Comparison of ENCODE assay signal across 1 cellular context in the genomic region with DNA sequence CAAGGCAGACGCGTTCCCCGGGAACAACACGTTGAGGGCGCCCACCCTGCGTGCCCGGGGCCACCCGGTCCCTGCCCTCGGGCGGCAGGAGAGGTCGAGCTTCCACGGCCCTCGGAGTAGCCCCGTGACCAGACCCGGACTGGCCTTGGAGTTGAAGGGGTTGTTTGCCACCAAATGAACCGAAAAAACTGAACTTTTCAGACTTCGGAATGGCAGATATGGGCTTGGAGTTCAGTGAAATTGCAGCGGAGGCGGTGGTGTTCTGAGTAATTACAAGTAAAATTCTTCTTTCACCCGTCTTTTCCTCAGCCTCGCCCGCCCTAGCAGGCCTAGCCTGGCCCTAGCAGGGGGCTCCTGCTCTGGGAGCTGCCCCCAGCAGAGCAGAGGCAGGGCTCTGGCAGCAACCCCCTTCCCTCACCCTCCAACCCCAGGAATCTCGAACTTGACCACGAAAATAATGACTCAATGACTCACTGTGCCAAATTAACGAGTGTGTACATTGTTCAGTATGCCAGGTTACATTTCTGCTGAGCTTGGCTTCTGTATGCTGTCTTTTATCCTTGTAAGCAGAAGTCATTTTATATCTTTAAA.
A peak's percentile ranks its signal among the peaks of the same experiment; 100 is the strongest.
TF ChIP-seq lines count a peak whose summit lies in the region.

No MANE protein-coding gene starts in this region.

TF ChIP-seq in HepG2, 621 proteins besides CTCF, POLR2A, EP300 and RAD21 (continued from another document and continues in another):
- TF ChIP-seq NR0B2 (CRISPR knock-in tag; IDR thresholded peaks at IDR 0.05) (no peak), RARA (CRISPR knock-in tag; IDR thresholded peaks at IDR 0.05) (peak; percentile 29; the same call in 1 of the 2 replicates), ZHX2 (IDR thresholded peaks at IDR 0.05; ENCODE audit: low read depth) (no peak), ZHX2 (CRISPR knock-in tag; IDR thresholded peaks at IDR 0.05; ENCODE audit: borderline replicate concordance) (no peak), FOSL2 (CRISPR knock-in tag; IDR thresholded peaks at IDR 0.05) (peak; percentile 82), ZBTB7B (CRISPR knock-in tag; IDR thresholded peaks at IDR 0.05) (peak; percentile 30; the same call in 1 of the 2 replicates), ZBTB8A (CRISPR knock-in tag; IDR thresholded peaks at IDR 0.05; ENCODE audit: borderline replicate concordance, low read depth) (no peak), ZNF230 (CRISPR knock-in tag; IDR thresholded peaks at IDR 0.05) (no peak), KDM5B (CRISPR knock-in tag; IDR thresholded peaks at IDR 0.05; ENCODE audit: borderline replicate concordance) (no peak), SOX13 (IDR thresholded peaks at IDR 0.05) (no peak), SOX13 (CRISPR knock-in tag; conservative IDR thresholded peaks at IDR 0.05 in 1 of 2, IDR thresholded peaks at IDR 0.05 in 1 of 2) (no peak), PHF21A (CRISPR knock-in tag; IDR thresholded peaks at IDR 0.05) (no peak), PRPF4 (IDR thresholded peaks at IDR 0.05; ENCODE audit: low read depth, low read length, poor library complexity, severe bottlenecking) (no peak), ZNF263 (CRISPR knock-in tag; IDR thresholded peaks at IDR 0.05) (no peak), THAP11 (CRISPR knock-in tag; IDR thresholded peaks at IDR 0.05) (no peak), SP2 (CRISPR knock-in tag; IDR thresholded peaks at IDR 0.05) (no peak), MAZ (IDR thresholded peaks at IDR 0.05; ENCODE audit: borderline replicate concordance, low read depth, low read length) (peak; percentile 57; the same call in 1 of the 2 replicates), MAZ (CRISPR knock-in tag; IDR thresholded peaks at IDR 0.05; ENCODE audit: low read depth) (no peak), SALL1 (CRISPR knock-in tag; IDR thresholded peaks at IDR 0.05) (0 out of 2 replicates have a peak, but pooled peaks have one; percentile 10), FOSL1 (CRISPR knock-in tag; IDR thresholded peaks at IDR 0.05; ENCODE audit: borderline replicate concordance) (peak; percentile 59), MAFF (IDR thresholded peaks at IDR 0.05; ENCODE audit: low read depth, low read length) (peak; percentile 69), RFXAP (CRISPR knock-in tag; IDR thresholded peaks at IDR 0.05; ENCODE audit: borderline replicate concordance) (no peak), ZNF777 (CRISPR knock-in tag; IDR thresholded peaks at IDR 0.05) (0 out of 2 replicates have a peak, but pooled peaks have one; percentile 33), ZNF512B (CRISPR knock-in tag; IDR thresholded peaks at IDR 0.05; ENCODE audit: borderline replicate concordance) (no peak), SOX5 (CRISPR knock-in tag; IDR thresholded peaks at IDR 0.05; ENCODE audit: borderline replicate concordance) (no peak), ZFX (CRISPR knock-in tag; IDR thresholded peaks at IDR 0.05; ENCODE audit: low read depth) (no peak), NFYC (CRISPR knock-in tag; IDR thresholded peaks at IDR 0.05) (no peak), KMT2B (CRISPR knock-in tag; IDR thresholded peaks at IDR 0.05) (no peak), RAD51 (IDR thresholded peaks at IDR 0.05; ENCODE audit: borderline replicate concordance) (no peak), ZNF234 (CRISPR knock-in tag; conservative IDR thresholded peaks at IDR 0.05) (no peak), ZNF670 (CRISPR knock-in tag; IDR thresholded peaks at IDR 0.05; ENCODE audit: borderline replicate concordance) (no peak), ZSCAN21 (CRISPR knock-in tag; IDR thresholded peaks at IDR 0.05; ENCODE audit: borderline replicate concordance) (no peak), CBFB (CRISPR knock-in tag; IDR thresholded peaks at IDR 0.05) (no peak), ZNF30 (CRISPR knock-in tag; IDR thresholded peaks at IDR 0.05) (no peak), ZNF687 (CRISPR knock-in tag; IDR thresholded peaks at IDR 0.05) (peak; percentile 53), KDM4B (CRISPR knock-in tag; IDR thresholded peaks at IDR 0.05) (no peak)
- TF ChIP-seq, protein P1, sequence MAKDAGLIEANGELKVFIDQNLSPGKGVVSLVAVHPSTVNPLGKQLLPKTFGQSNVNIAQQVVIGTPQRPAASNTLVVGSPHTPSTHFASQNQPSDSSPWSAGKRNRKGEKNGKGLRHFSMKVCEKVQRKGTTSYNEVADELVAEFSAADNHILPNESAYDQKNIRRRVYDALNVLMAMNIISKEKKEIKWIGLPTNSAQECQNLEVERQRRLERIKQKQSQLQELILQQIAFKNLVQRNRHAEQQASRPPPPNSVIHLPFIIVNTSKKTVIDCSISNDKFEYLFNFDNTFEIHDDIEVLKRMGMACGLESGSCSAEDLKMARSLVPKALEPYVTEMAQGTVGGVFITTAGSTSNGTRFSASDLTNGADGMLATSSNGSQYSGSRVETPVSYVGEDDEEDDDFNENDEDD (CRISPR knock-in tag; IDR thresholded peaks at IDR 0.05; ENCODE audit: borderline replicate concordance): no peak
- TF ChIP-seq, protein P2, sequence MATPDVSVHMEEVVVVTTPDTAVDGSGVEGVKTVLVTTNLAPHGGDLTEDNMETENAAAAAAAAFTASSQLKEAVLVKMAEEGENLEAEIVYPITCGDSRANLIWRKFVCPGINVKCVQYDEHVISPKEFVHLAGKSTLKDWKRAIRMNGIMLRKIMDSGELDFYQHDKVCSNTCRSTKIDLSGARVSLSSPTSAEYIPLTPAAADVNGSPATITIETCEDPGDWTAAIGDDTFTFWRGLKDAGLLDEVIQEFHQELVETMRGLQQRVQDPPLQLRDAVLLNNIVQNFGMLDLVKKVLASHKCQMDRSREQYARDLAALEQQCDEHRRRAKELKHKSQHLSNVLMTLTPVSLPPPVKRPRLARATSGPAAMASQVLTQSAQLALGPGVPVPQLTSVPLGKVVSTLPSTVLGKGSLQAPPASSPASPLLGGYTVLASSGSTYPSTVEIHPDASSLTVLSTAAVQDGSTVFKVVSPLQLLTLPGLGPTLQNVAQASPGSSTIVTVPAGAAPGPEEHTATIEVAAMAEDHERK (CRISPR knock-in tag; IDR thresholded peaks at IDR 0.05; ENCODE audit: low read depth): no peak
- TF ChIP-seq, protein P3, sequence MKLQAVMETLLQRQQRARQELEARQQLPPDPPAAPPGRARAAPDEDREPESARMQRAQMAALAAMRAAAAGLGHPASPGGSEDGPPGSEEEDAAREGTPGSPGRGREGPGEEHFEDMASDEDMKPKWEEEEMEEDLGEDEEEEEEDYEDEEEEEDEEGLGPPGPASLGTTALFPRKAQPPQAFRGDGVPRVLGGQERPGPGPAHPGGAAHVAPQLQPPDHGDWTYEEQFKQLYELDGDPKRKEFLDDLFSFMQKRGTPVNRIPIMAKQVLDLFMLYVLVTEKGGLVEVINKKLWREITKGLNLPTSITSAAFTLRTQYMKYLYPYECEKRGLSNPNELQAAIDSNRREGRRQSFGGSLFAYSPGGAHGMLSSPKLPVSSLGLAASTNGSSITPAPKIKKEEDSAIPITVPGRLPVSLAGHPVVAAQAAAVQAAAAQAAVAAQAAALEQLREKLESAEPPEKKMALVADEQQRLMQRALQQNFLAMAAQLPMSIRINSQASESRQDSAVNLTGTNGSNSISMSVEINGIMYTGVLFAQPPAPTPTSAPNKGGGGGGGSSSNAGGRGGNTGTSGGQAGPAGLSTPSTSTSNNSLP (IDR thresholded peaks at IDR 0.05; ENCODE audit: low read depth, low read length): no peak
- TF ChIP-seq, protein P4, sequence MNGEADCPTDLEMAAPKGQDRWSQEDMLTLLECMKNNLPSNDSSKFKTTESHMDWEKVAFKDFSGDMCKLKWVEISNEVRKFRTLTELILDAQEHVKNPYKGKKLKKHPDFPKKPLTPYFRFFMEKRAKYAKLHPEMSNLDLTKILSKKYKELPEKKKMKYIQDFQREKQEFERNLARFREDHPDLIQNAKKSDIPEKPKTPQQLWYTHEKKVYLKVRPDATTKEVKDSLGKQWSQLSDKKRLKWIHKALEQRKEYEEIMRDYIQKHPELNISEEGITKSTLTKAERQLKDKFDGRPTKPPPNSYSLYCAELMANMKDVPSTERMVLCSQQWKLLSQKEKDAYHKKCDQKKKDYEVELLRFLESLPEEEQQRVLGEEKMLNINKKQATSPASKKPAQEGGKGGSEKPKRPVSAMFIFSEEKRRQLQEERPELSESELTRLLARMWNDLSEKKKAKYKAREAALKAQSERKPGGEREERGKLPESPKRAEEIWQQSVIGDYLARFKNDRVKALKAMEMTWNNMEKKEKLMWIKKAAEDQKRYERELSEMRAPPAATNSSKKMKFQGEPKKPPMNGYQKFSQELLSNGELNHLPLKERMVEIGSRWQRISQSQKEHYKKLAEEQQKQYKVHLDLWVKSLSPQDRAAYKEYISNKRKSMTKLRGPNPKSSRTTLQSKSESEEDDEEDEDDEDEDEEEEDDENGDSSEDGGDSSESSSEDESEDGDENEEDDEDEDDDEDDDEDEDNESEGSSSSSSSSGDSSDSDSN (CRISPR knock-in tag; IDR thresholded peaks at IDR 0.05): no peak
